Comparison of ENCODE assay signal across 18 cellular contexts in genomic region chrX:32514986-32515385, GRCh38.
DNase-seq lines count a peak whose midpoint lies in the region; ATAC-seq, FAIRE-seq and TF ChIP-seq lines count a peak whose summit lies in the region.
"Had no signal": no experiment of that assay in that cellular context is flagged by ENCODE, and none has a peak within 500 bp of the region (broad histone marks: within the 10 kb centered on the region; RNA-seq: fewer than 3 reads in every experiment).

No MANE protein-coding gene starts in this region.

- H3F3A ChIP-seq in PC-3 (ENCODE audit: low read length, unreplicated experiment): no peaks in the 10 kb centered on the region

- no peak overlapping the region for H2AFZ ChIP-seq in PC-3 (ENCODE audit: low read length)

- H4K20me1 ChIP-seq in PC-3 (ENCODE audit: low read length): no peaks in the 10 kb centered on the region

- ATAC-seq in GM18873 (IDR thresholded peaks at IDR 0.05; ENCODE audit: low FRiP score, unreplicated experiment) (peak; percentile 98), GM21723 (IDR thresholded peaks at IDR 0.05; ENCODE audit: unreplicated experiment) (peak; percentile 91), HG03060 (IDR thresholded peaks at IDR 0.05; ENCODE audit: low read depth, unreplicated experiment) (peak; percentile 92), T-helper 17 cell (no peak), PC-3 (no peak)
- ATAC-seq: activated T-cell treated with anti-CD3 and anti-CD28 coated beads, Interleukin-2, amount 50 U/mL, for 72 hours had no signal

- H3K4me1 ChIP-seq in PC-3 (ENCODE audit: insufficient read depth, low read length) (no peaks in the 10 kb centered on the region), adrenal gland (replicated peaks in 1 of 2) (no peaks in the 10 kb centered on the region)
- H3K4me1 ChIP-seq: BLaER1, suprapubic skin had no signal

- H3K27me3 ChIP-seq in PC-3 (ENCODE audit: low read length) (no peaks in the 10 kb centered on the region), adrenal gland (no peaks in the 10 kb centered on the region)
- H3K27me3 ChIP-seq: suprapubic skin had no signal

- no peak overlapping the region for H3K4me3 ChIP-seq in PC-3 (ENCODE audit: low read length)
- H3K4me3 ChIP-seq in adrenal gland: no peak overlapping the region
- H3K4me3 ChIP-seq: BLaER1, suprapubic skin had no signal

- H3K27ac ChIP-seq in PC-3 (ENCODE audit: low read length): no peak overlapping the region
- H3K27ac ChIP-seq in adrenal gland: no peak overlapping the region
- H3K27ac ChIP-seq: BLaER1, suprapubic skin had no signal

- H3K27ac Mint-ChIP-seq in T-helper 17 cell: peak overlapping the region; percentile 60
- H3K27ac Mint-ChIP-seq: activated CD4-positive, alpha-beta T cell treated with anti-CD3 and anti-CD28 coated beads, Interleukin-2, amount 10 ng/mL, durations not matched to agents 24 days and 14 days; activated T-cell treated with anti-CD3 and anti-CD28 coated beads, Interleukin-2, amount 50 U/mL, for 72 hours; HFFc6 had no signal

- no TSS peak for BruUV-seq in PC-3 (replicated peaks; lab: Mats Ljungman, UMichigan)

- H3K9me2 ChIP-seq in PC-3 (replicated peaks; ENCODE audit: low read length): no peaks in the 10 kb centered on the region

- H3K9ac ChIP-seq in PC-3 (ENCODE audit: low read length): no peak overlapping the region
- H3K9ac ChIP-seq: BLaER1 had no signal

- peaks cover 2% of the 10 kb centered on the region for H3K4me1 Mint-ChIP-seq in T-helper 17 cell
- H3K4me1 Mint-ChIP-seq: activated CD4-positive, alpha-beta T cell treated with anti-CD3 and anti-CD28 coated beads, Interleukin-2, amount 10 ng/mL, durations not matched to agents 24 days and 14 days had no signal

- no peak for FAIRE-seq in H54 (lab: Jason Lieb, UNC)

- H3K9me3 ChIP-seq in T-helper 17 cell (ENCODE audit: control insufficient read depth, low read length, poor library complexity, severe bottlenecking): no peaks in the 10 kb centered on the region
- no peaks in the 10 kb centered on the region for H3K9me3 ChIP-seq in PC-3 (ENCODE audit: low read length)
- H3K9me3 ChIP-seq in adrenal gland (replicated peaks in 1 of 3): no peaks in the 10 kb centered on the region
- H3K9me3 ChIP-seq: BLaER1, suprapubic skin had no signal

- H3K27me3 Mint-ChIP-seq in T-helper 17 cell: no peaks in the 10 kb centered on the region
- H3K27me3 Mint-ChIP-seq: activated CD4-positive, alpha-beta T cell treated with anti-CD3 and anti-CD28 coated beads, Interleukin-2, amount 10 ng/mL, durations not matched to agents 24 days and 14 days had no signal

- no peak for TF ChIP-seq CTCF in PC-3 (conservative IDR thresholded peaks at IDR 0.05; ENCODE audit: low read depth, low read length)
- TF ChIP-seq CTCF in adrenal gland (IDR thresholded peaks at IDR 0.05): no peak

- H3K79me2 ChIP-seq in PC-3 (ENCODE audit: low read length): no peaks in the 10 kb centered on the region

- H3K4me3 Mint-ChIP-seq in T-helper 17 cell: no peak overlapping the region
- H3K4me3 Mint-ChIP-seq: activated CD4-positive, alpha-beta T cell treated with anti-CD3 and anti-CD28 coated beads, Interleukin-2, amount 10 ng/mL, durations not matched to agents 24 days and 14 days; activated T-cell treated with anti-CD3 and anti-CD28 coated beads, Interleukin-2, amount 50 U/mL, for 72 hours; HFFc6 had no signal

- CTCF ChIA-PET in PC-3 (lab: Charles Lee): no interaction called here

- intact Hi-C loops in PC-3 (cut with micrococcal nuclease): no loop called here
- intact Hi-C loops in adrenal gland (cut with DNase I): no loop called here

- POLR2A ChIA-PET in PC-3 (lab: Charles Lee; ENCODE audit: unreplicated experiment): no interaction called here

- TF ChIP-seq POLR2A in H54 (IDR thresholded peaks at IDR 0.05; ENCODE audit: low read depth, low read length) (no peak), adrenal gland (IDR thresholded peaks at IDR 0.05) (no peak)

- H3K36me3 ChIP-seq in PC-3 (ENCODE audit: low read depth, low read length) (no peaks in the 10 kb centered on the region), adrenal gland (replicated peaks in 1 of 2) (no peaks in the 10 kb centered on the region)
- H3K36me3 ChIP-seq: BLaER1, suprapubic skin had no signal

- DNase-seq in T-helper 17 cell (no peak), H54 (ENCODE audit: insufficient read length, low spot score) (no peak), PC-3 (no peak), adrenal gland (no peak), inferior parietal cortex (ENCODE audit: extremely low spot score) (no peak)
- DNase-seq: activated CD4-positive, alpha-beta T cell treated with anti-CD3 and anti-CD28 coated beads, Interleukin-2, amount 10 ng/mL, durations not matched to agents 24 days and 14 days; activated T-cell treated with anti-CD3 and anti-CD28 coated beads, Interleukin-2, amount 50 U/mL, for 72 hours; aorta; dermis blood vessel endothelial cell; HFFc6; KBM-7; NCI-H146; NCI-H510A treated with DMSO at 0.1 percent for 48 hours had no signal

- 74 to 89% (median 81%) methylated on average over 5 of the region's 5 CpGs for WGBS in adrenal gland, 4 donors

- no peak overlapping the region for H3K4me2 ChIP-seq in PC-3 (ENCODE audit: low read length)
- H3K4me2 ChIP-seq: BLaER1 had no signal

- no peaks in the 10 kb centered on the region for H3K36me3 Mint-ChIP-seq in T-helper 17 cell (ENCODE audit: low read depth)

Comparison
In these comparisons a context has a peak if more than half of its experiments do, and no peak if none do; other contexts are left out.
1. ATAC-seq: peak in GM18873 (single experiment), GM21723 (single experiment) and HG03060 (single experiment); none in T-helper 17 cell (single experiment) and PC-3 (single experiment).